In the genomic region with DNA sequence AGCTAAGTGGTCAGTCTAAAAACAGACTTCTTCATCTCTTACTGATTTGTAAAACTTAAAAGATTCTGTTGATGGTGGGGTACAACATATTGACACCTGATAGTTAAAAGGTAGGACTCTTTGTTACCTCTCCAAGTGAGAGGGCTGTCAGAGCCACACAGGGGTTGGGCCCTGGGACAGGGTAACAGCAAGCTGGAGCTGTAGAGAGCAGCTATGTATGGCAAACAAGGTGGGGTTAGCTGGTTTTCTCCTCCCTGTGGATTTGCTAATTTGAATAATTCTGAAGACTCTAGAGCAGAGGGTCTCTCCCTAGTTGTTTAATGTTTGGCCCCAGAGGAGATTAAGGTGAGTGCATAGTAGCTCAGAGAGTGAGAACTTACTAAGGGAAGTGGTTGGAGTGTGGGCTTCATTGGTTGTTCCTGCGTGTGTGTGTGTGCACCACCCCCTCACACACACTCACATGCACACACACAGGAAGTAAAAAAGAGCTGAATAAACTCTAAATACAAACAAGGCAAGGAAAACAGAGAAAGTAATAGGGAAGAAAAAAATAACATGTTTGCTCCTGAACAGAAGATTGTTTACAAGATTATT, we compare ENCODE assay signal across 10 cellular contexts. TPM values are rescaled to one million over a fixed set of nuclear protein-coding genes. Genes with fewer than 3 reads are reported as not detected.
A peak's percentile ranks its signal among the peaks of the same experiment; 100 is the strongest.
DNase-seq lines count a peak whose midpoint lies in the region; ATAC-seq and TF ChIP-seq lines count a peak whose summit lies in the region.
"Had no signal": no experiment of that assay in that cellular context is flagged by ENCODE, and none has a peak within 500 bp of the region (broad histone marks: within the 10 kb centered on the region; RNA-seq: fewer than 3 reads in every experiment).

No MANE protein-coding gene starts in this region.

- H3K27ac ChIP-seq in spleen = peak overlapping the region in 2 of 8 donors; percentile 28 to 51
- H3K27ac ChIP-seq: skin epidermis had no signal

- peaks cover 8 to 10% (median 9%) of the 10 kb centered on the region in 3 donors for H3K4me1 Mint-ChIP-seq in naive B cell

- ATAC-seq in GM18870 (IDR thresholded peaks at IDR 0.05; ENCODE audit: unreplicated experiment) (peak; percentile 93), GM21786 (IDR thresholded peaks at IDR 0.05; ENCODE audit: unreplicated experiment) (peak; percentile 97), HG03571 (IDR thresholded peaks at IDR 0.05; ENCODE audit: unreplicated experiment) (peak; percentile 98), naive B cell (ENCODE audit: low read depth in 2 of 2) (peak; percentile 37 to 64)

- no peak overlapping the region for H3K4me3 ChIP-seq in spleen
- H3K4me3 ChIP-seq: skin epidermis had no signal

- no peaks in the 10 kb centered on the region for H3K27me3 ChIP-seq in spleen (replicated peaks in 1 of 7)

- peak overlapping the region in 3 of 6 donors; percentile 4 to 88 (median 49) for H3K27ac Mint-ChIP-seq in naive B cell

- TF ChIP-seq CTCF in spleen (IDR thresholded peaks at IDR 0.05 in 8 of 11, conservative IDR thresholded peaks at IDR 0.05 in 3 of 11) = no peak

- H3K4me3 Mint-ChIP-seq in naive B cell = no peak overlapping the region

- peaks cover 0 to 15% (median 0%) of the 10 kb centered on the region in 6 donors for H3K4me1 ChIP-seq in spleen

- H3K36me3 ChIP-seq in spleen = no peaks in the 10 kb centered on the region

- peaks cover 0 to 6% (median 0%) of the 10 kb centered on the region in 7 donors for H3K9me3 Mint-ChIP-seq in naive B cell

- no peaks in the 10 kb centered on the region for H3K9me3 ChIP-seq in spleen

- TF ChIP-seq POLR2A in spleen (IDR thresholded peaks at IDR 0.05) = no peak

- peaks cover 5 to 14% (median 9%) of the 10 kb centered on the region in 3 donors for H3K27me3 Mint-ChIP-seq in naive B cell

- DNase-seq in naive B cell = no peak
- no peak for DNase-seq in stimulated activated CD4-positive, alpha-beta T cell treated with anti-CD3 and anti-CD28 coated beads, Interleukin-4, amount 100 ng/mL, for 4 hours
- no peak for DNase-seq in spleen
- DNase-seq in hepatic stellate cell (ENCODE audit: low spot score) = no peak
- DNase-seq in GM19238 (ENCODE audit: insufficient read length, low spot score) = no peak
- DNase-seq: activated naive CD4-positive, alpha-beta T cell treated with anti-CD3 and anti-CD28 coated beads, Interleukin-2, amount 50 U/mL, for 16 hours had no signal

- intact Hi-C loops in spleen (cut with DNase I; ENCODE audit: low total_unique reads) = no loop called here

- 8 to 21% (median 10%) methylated on average over 1 of the region's 1 CpG for WGBS in spleen, 5 donors

- peaks cover 0 to 9% of the 10 kb centered on the region in 2 donors for H3K36me3 Mint-ChIP-seq in naive B cell

RNA-seq across cellular contexts. Expression of a gene that starts 9.2 kb away (rescaled TPM):
- polyA plus RNA-seq in naive B cell (ENCODE audit: low read depth in 6 of 6) (1 to 10 TPM in 5 of 6 donors, not detected in 1; 3.2 to 5.3 (median 3.5) TPM), spleen (1 to 10 TPM; 1.1 to 1.4 (median 1.3) TPM)
- total RNA-seq in spleen = 1 to 10 TPM; 1.7 to 9.1 (median 2.4) TPM

RNA-seq across cellular contexts. Expression of a gene that starts 31.6 kb away (rescaled TPM):
- polyA plus RNA-seq in naive B cell (ENCODE audit: low read depth in 6 of 6) (10 to 100 TPM; 12.5 to 22.4 (median 19.3) TPM), spleen (10 to 100 TPM; 12.2 to 14.3 (median 13.6) TPM)
- total RNA-seq in spleen = 10 to 100 TPM; 12.2 to 15.7 (median 13.2) TPM
